In genomic region chr4:165288639-165289428, GRCh38 we compare ENCODE assay signal across 1 cellular context.
TF ChIP-seq lines count a peak whose summit lies in the region.

No MANE protein-coding gene starts in this region.

TF ChIP-seq in HepG2, 621 proteins besides CTCF, POLR2A, EP300 and RAD21 (continued from another document):
- TF ChIP-seq CBX2 (IDR thresholded peaks at IDR 0.05; ENCODE audit: low read depth, low read length): no peak
- no peak for TF ChIP-seq CBX2 (CRISPR knock-in tag; IDR thresholded peaks at IDR 0.05; ENCODE audit: low read depth)
- no peak for TF ChIP-seq ZNF530 (CRISPR knock-in tag; IDR thresholded peaks at IDR 0.05; ENCODE audit: low read depth)
- TF ChIP-seq ZNF629 (CRISPR knock-in tag; conservative IDR thresholded peaks at IDR 0.05): no peak
- no peak for TF ChIP-seq ISL2 (CRISPR knock-in tag; IDR thresholded peaks at IDR 0.05)
- TF ChIP-seq HNF4G (IDR thresholded peaks at IDR 0.05; ENCODE audit: borderline replicate concordance, low read depth, low read length): no peak
- no peak for TF ChIP-seq HNF4G (CRISPR knock-in tag; IDR thresholded peaks at IDR 0.05; ENCODE audit: borderline replicate concordance, low read depth)
- TF ChIP-seq, protein P1, sequence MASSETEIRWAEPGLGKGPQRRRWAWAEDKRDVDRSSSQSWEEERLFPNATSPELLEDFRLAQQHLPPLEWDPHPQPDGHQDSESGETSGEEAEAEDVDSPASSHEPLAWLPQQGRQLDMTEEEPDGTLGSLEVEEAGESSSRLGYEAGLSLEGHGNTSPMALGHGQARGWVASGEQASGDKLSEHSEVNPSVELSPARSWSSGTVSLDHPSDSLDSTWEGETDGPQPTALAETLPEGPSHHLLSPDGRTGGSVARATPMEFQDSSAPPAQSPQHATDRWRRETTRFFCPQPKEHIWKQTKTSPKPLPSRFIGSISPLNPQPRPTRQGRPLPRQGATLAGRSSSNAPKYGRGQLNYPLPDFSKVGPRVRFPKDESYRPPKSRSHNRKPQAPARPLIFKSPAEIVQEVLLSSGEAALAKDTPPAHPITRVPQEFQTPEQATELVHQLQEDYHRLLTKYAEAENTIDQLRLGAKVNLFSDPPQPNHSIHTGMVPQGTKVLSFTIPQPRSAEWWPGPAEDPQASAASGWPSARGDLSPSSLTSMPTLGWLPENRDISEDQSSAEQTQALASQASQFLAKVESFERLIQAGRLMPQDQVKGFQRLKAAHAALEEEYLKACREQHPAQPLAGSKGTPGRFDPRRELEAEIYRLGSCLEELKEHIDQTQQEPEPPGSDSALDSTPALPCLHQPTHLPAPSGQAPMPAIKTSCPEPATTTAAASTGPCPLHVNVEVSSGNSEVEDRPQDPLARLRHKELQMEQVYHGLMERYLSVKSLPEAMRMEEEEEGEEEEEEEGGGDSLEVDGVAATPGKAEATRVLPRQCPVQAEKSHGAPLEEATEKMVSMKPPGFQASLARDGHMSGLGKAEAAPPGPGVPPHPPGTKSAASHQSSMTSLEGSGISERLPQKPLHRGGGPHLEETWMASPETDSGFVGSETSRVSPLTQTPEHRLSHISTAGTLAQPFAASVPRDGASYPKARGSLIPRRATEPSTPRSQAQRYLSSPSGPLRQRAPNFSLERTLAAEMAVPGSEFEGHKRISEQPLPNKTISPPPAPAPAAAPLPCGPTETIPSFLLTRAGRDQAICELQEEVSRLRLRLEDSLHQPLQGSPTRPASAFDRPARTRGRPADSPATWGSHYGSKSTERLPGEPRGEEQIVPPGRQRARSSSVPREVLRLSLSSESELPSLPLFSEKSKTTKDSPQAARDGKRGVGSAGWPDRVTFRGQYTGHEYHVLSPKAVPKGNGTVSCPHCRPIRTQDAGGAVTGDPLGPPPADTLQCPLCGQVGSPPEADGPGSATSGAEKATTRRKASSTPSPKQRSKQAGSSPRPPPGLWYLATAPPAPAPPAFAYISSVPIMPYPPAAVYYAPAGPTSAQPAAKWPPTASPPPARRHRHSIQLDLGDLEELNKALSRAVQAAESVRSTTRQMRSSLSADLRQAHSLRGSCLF (CRISPR knock-in tag; IDR thresholded peaks at IDR 0.05; ENCODE audit: borderline replicate concordance): no peak
- no peak for TF ChIP-seq MYNN (CRISPR knock-in tag; IDR thresholded peaks at IDR 0.05; ENCODE audit: low read depth)
- no peak for TF ChIP-seq ZSCAN22 (CRISPR knock-in tag; IDR thresholded peaks at IDR 0.05)
- TF ChIP-seq ZNF17 (CRISPR knock-in tag; IDR thresholded peaks at IDR 0.05): no peak
- TF ChIP-seq GATAD2A (CRISPR knock-in tag; IDR thresholded peaks at IDR 0.05): no peak
- TF ChIP-seq ZNF510 (CRISPR knock-in tag; IDR thresholded peaks at IDR 0.05; ENCODE audit: low read depth): no peak
- TF ChIP-seq ZNF564 (CRISPR knock-in tag; IDR thresholded peaks at IDR 0.05): no peak
- TF ChIP-seq BRCA1 (CRISPR knock-in tag; IDR thresholded peaks at IDR 0.05): no peak
- no peak for TF ChIP-seq ZNF274 (CRISPR knock-in tag; IDR thresholded peaks at IDR 0.05)
- TF ChIP-seq SALL2 (CRISPR knock-in tag; IDR thresholded peaks at IDR 0.05): no peak
- no peak for TF ChIP-seq KLF13 (CRISPR knock-in tag; IDR thresholded peaks at IDR 0.05)
